Comparison of ENCODE assay signal across 21 cellular contexts in the genomic region with DNA sequence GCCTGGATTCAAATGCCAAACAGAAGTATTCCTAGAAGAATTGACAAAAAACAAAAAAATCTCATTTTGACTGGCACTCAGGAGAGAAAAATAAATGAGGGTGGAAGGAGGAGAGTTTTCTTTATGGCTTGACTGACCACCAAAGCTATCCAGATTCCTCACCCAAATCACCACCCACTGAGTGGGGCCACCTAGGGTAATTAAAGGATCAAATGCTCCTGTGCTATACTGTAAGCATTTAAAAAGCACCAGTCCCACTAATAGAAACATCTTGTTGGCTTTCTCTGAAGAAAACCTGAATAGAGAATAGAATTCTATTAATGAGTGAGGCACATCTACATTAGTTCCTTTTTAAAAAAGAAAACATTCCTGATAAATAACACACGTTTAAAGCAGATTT.
DNase-seq lines count a peak whose midpoint lies in the region; ATAC-seq and TF ChIP-seq lines count a peak whose summit lies in the region.
"Had no signal": no experiment of that assay in that cellular context is flagged by ENCODE, and none has a peak within 500 bp of the region (broad histone marks: within the 10 kb centered on the region; RNA-seq: fewer than 3 reads in every experiment).

No MANE protein-coding gene starts in this region.

- peaks cover 78% of the 10 kb centered on the region for H3K4me1 ChIP-seq in DND-41 (ENCODE audit: insufficient read depth, low read length)
- peaks cover 12% of the 10 kb centered on the region for H3K4me1 ChIP-seq in endodermal cell (ENCODE audit: control insufficient read depth, insufficient read depth, low read length)
- H3K4me1 ChIP-seq: A549, BE2C had no signal

- no peaks in the 10 kb centered on the region for H3K36me3 Mint-ChIP-seq in endodermal cell (ENCODE audit: low read depth)
- H3K36me3 Mint-ChIP-seq: CD14-positive monocyte; CD4-positive, alpha-beta memory T cell; CD4-positive, CD25-positive, alpha-beta regulatory T cell; CD8-positive, alpha-beta memory T cell had no signal

- no peaks in the 10 kb centered on the region for H3K79me2 ChIP-seq in DND-41 (ENCODE audit: insufficient read depth, low read length)

- peaks cover 11% of the 10 kb centered on the region for H3K4me1 Mint-ChIP-seq in endodermal cell
- H3K4me1 Mint-ChIP-seq: CD4-positive, alpha-beta memory T cell; CD4-positive, CD25-positive, alpha-beta regulatory T cell; CD8-positive, alpha-beta memory T cell had no signal

- no peak overlapping the region for H3K4me3 Mint-ChIP-seq in endodermal cell
- H3K4me3 Mint-ChIP-seq: CD14-positive monocyte; CD4-positive, alpha-beta memory T cell; CD4-positive, CD25-positive, alpha-beta regulatory T cell; CD8-positive, alpha-beta memory T cell had no signal

- H3K4me2 ChIP-seq in DND-41 (ENCODE audit: insufficient read depth, low read length) = no peak overlapping the region
- H3K4me2 ChIP-seq: A549, BLaER1 had no signal

- 75% methylated on average over 1 of the region's 1 CpG; no CpG with 5 or more reads in 1 of the 2 experiments for WGBS in endodermal cell (ENCODE audit: insufficient coverage in 1 of 2, insufficient read length in 1 of 2), 2 experiments

- H3K4me3 ChIP-seq in DND-41 (ENCODE audit: low read depth in 1 of 2, low read length in 2 of 2) = no peak overlapping the region
- no peak overlapping the region for H3K4me3 ChIP-seq in endodermal cell (ENCODE audit: low read length)
- H3K4me3 ChIP-seq: A549, BLaER1 had no signal

- POLR2A ChIA-PET in RWPE1 (lab: Yijun Ruan, JAX; ENCODE audit: low non-redundant PET) = no interaction called here

- no peak for ATAC-seq in DND-41 (ENCODE audit: insufficient read depth, low read depth)
- ATAC-seq: A549 had no signal

- H3K9me3 ChIP-seq in DND-41 (ENCODE audit: insufficient read depth, low read length, severe bottlenecking) = no peaks in the 10 kb centered on the region
- H3K9me3 ChIP-seq in KOPT-K1 (ENCODE audit: insufficient read depth, low read length, poor library complexity, severe bottlenecking) = no peaks in the 10 kb centered on the region
- no peaks in the 10 kb centered on the region for H3K9me3 ChIP-seq in endodermal cell (ENCODE audit: control insufficient read depth, low read length)
- H3K9me3 ChIP-seq: A549, BE2C, BLaER1 had no signal

- H2AFZ ChIP-seq in DND-41 (ENCODE audit: low read depth, low read length) = no peak overlapping the region

- no peaks in the 10 kb centered on the region for H3K27me3 Mint-ChIP-seq in endodermal cell (ENCODE audit: insufficient read depth)

- DNase-seq in DND-41 (no peak), endodermal cell (peak; percentile 29), NCI-H69 (lab: John Stamatoyannopoulos, UW) (no peak), RWPE1 (ENCODE audit: low spot score) (no peak)
- DNase-seq in activated naive CD4-positive, alpha-beta T cell (lab: John Stamatoyannopoulos, UW) = no peak
- DNase-seq: BE2C; C1 segment of cervical spinal cord; CD4-positive, alpha-beta memory T cell; CD4-positive, CD25-positive, alpha-beta regulatory T cell; CD8-positive, alpha-beta memory T cell; COR-L47; DMS 273 treated with DMSO at 0.1 percent for 48 hours; DMS153; DMS53; DMS79; GF-D8 had no signal

- no peak overlapping the region for H3K27ac Mint-ChIP-seq in endodermal cell
- H3K27ac Mint-ChIP-seq: CD14-positive monocyte; CD4-positive, alpha-beta memory T cell; CD4-positive, CD25-positive, alpha-beta regulatory T cell; CD8-positive, alpha-beta memory T cell had no signal

- peak overlapping the region; percentile 74; the same call in 1 of the 2 replicates for H3K27ac ChIP-seq in DND-41 (ENCODE audit: low read length)
- peak overlapping the region; percentile 93 for H3K27ac ChIP-seq in KOPT-K1 (ENCODE audit: low read depth, low read length, poor library complexity, severe bottlenecking)
- no peak overlapping the region for H3K27ac ChIP-seq in endodermal cell (ENCODE audit: low read depth, low read length)
- H3K27ac ChIP-seq in RWPE1 = no peak overlapping the region
- H3K27ac ChIP-seq: 22Rv1, A549, BLaER1 had no signal

- TF ChIP-seq CTCF in DND-41 (IDR thresholded peaks at IDR 0.05; ENCODE audit: borderline replicate concordance, extremely low read depth, low read length, poor library complexity, severe bottlenecking) (no peak), endodermal cell (conservative IDR thresholded peaks at IDR 0.05) (no peak), RWPE1 (conservative IDR thresholded peaks at IDR 0.05; ENCODE audit: low read depth) (no peak)

- no peaks in the 10 kb centered on the region for H3K9me3 Mint-ChIP-seq in endodermal cell
- H3K9me3 Mint-ChIP-seq: CD14-positive monocyte; CD4-positive, alpha-beta memory T cell; CD4-positive, CD25-positive, alpha-beta regulatory T cell; CD8-positive, alpha-beta memory T cell had no signal

- H3K27me3 ChIP-seq in DND-41 (ENCODE audit: insufficient read depth, low read length, poor library complexity) (no peaks in the 10 kb centered on the region), endodermal cell (ENCODE audit: control insufficient read depth, insufficient read depth, low read length, poor library complexity, severe bottlenecking) (no peaks in the 10 kb centered on the region)
- H3K27me3 ChIP-seq: BE2C, BLaER1 had no signal

- CTCF ChIA-PET in RWPE1 (lab: Yijun Ruan, JAX) = interaction anchor here (1.5 kb wide), 1 partner anchor 11 kb away, joined by 4 read pairs; no protein-coding TSS in a partner anchor

- H3K36me3 ChIP-seq in DND-41 (ENCODE audit: insufficient read depth, low read length) (no peaks in the 10 kb centered on the region), KOPT-K1 (ENCODE audit: insufficient read depth, low read length) (no peaks in the 10 kb centered on the region), endodermal cell (ENCODE audit: control insufficient read depth, insufficient read depth, low read length) (no peaks in the 10 kb centered on the region)
- H3K36me3 ChIP-seq: BE2C, BLaER1 had no signal

- H4K20me1 ChIP-seq in DND-41 (ENCODE audit: insufficient read depth, low read length) = no peaks in the 10 kb centered on the region
- H4K20me1 ChIP-seq: BLaER1 had no signal

- H3K9ac ChIP-seq in DND-41 (ENCODE audit: low read depth, low read length) (no peak overlapping the region), endodermal cell (ENCODE audit: extremely low read depth, low read length, poor library complexity, severe bottlenecking) (no peak overlapping the region)
- H3K9ac ChIP-seq: BLaER1 had no signal

Comparison
In these comparisons a context has a peak if more than half of its experiments do, and no peak if none do; other contexts are left out.
1. H3K27ac ChIP-seq: peak in DND-41 (single experiment) and KOPT-K1 (single experiment); none in endodermal cell (single experiment) and RWPE1 (single experiment).